In genomic region chr12:57001448-57001906, GRCh38 we compare ENCODE assay signal across 8 cellular contexts.
DNase-seq lines count a peak whose midpoint lies in the region; ATAC-seq and TF ChIP-seq lines count a peak whose summit lies in the region.

No MANE protein-coding gene starts in this region.

- peak; percentile 31 for DNase-seq in NCI-H345 (lab: John Stamatoyannopoulos, UW)
- DNase-seq in NCI-H345 treated with DMSO at 0.1 percent for 48 hours (lab: John Stamatoyannopoulos, UW; ENCODE audit: unreplicated experiment) = no peak
- peak; percentile 76 for DNase-seq in NCI-H69 (lab: John Stamatoyannopoulos, UW)
- DNase-seq in activated CD8-positive, alpha-beta memory T cell treated with anti-CD3 and anti-CD28 coated beads for 48 hours (ENCODE audit: low read depth in 2 of 3, low spot score in 2 of 3) = peak; percentile 43 to 79 (median 65)
- peak; percentile 76 to 89 for DNase-seq in erythroblast (lab: John Stamatoyannopoulos, UW)
- peak; percentile 82 for DNase-seq in nephron progenitor cell
- peak in 26 of 49 donors; percentile 6 to 55 (median 26) for DNase-seq in substantia nigra (lab: John Stamatoyannopoulos, UW)

- H3K27me3 Mint-ChIP-seq in nephron progenitor cell (ENCODE audit: low read depth, poor library complexity) = no peaks in the 10 kb centered on the region

- peaks cover 71% of the 10 kb centered on the region for H3K36me3 Mint-ChIP-seq in nephron progenitor cell (ENCODE audit: low read depth)

- TF ChIP-seq POLR2A in erythroblast (IDR thresholded peaks at IDR 0.05; ENCODE audit: low read length) = no peak

- H3K27ac ChIP-seq in substantia nigra (ENCODE audit: low read depth, low read length, poor library complexity, severe bottlenecking) = no peak overlapping the region

- peak overlapping the region; percentile 9 for H3K4me3 Mint-ChIP-seq in nephron progenitor cell

- H3K9me3 Mint-ChIP-seq in nephron progenitor cell = no peaks in the 10 kb centered on the region

- no peak for ATAC-seq in GM18861 (IDR thresholded peaks at IDR 0.05; ENCODE audit: unreplicated experiment)

- peak; percentile 74 for TF ChIP-seq CTCF in nephron progenitor cell (IDR thresholded peaks at IDR 0.05)

- H3K4me1 Mint-ChIP-seq in nephron progenitor cell = peaks cover 83% of the 10 kb centered on the region

- no peak overlapping the region for H3K27ac Mint-ChIP-seq in nephron progenitor cell
